30 cellular contexts compared by ENCODE assay signal in the genomic region with DNA sequence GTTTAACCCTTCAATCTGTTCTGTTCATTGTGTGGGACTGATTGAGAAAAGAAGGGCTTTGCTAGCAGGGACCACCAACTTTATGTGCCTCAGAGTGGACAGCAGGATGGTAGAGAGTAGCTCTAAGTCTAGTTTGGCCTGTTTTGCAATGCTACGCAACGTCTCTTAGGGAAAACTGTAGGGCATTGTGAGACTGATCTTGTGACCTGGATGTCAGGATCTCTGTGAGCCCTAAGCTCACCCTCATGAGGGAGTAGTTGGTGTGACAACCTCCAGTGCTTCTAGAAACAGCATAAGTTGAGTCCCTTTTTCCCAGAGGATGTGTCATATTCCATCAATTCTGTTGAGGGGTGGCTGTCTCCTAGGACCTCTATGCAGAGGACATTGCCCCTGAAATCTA.
"Had no signal": no experiment of that assay in that cellular context is flagged by ENCODE, and none has a peak within 500 bp of the region (broad histone marks: within the 10 kb centered on the region; RNA-seq: fewer than 3 reads in every experiment).

No MANE protein-coding gene starts in this region.

- H3K4me3 Mint-ChIP-seq: activated CD4-positive, alpha-beta memory T cell treated with anti-CD3 and anti-CD28 coated beads, Interleukin-2, amount 10 ng/mL, durations not matched to agents 7 days and 5 days; activated CD4-positive, alpha-beta T cell treated with anti-CD3 and anti-CD28 coated beads, Interleukin-2, amount 10 ng/mL, durations not matched to agents 7 days and 5 days; activated naive CD4-positive, alpha-beta T cell treated with anti-CD3 and anti-CD28 coated beads for 36 hours; activated naive CD4-positive, alpha-beta T cell treated with anti-CD3 and anti-CD28 coated beads, Interleukin-2, amount 50 U/mL, for 24 hours; activated naive CD8-positive, alpha-beta T cell treated with anti-CD3 and anti-CD28 coated beads for 36 hours; activated naive CD8-positive, alpha-beta T cell treated with anti-CD3 and anti-CD28 coated beads, Interleukin-2, amount 50 U/mL, for 24 hours; activated T-cell treated with anti-CD3 and anti-CD28 coated beads, Interleukin-2, amount 50 U/mL, for 24 hours; activated T-helper 1 cell treated with anti-CD3 and anti-CD28 coated beads, Interleukin-12 subunit alpha, Interleukin-12 subunit beta, Interleukin-2, Interleukin-4 antibody, amounts not matched to agents 30 ng/mL and 10 ng/mL and 1 ng/mL, durations not matched to agents 14 hours and 24 hours and 36 hours; effector memory CD8-positive, alpha-beta T cell; WTC11 had no signal

- H3K36me3 Mint-ChIP-seq: WTC11 had no signal

- H3K27me3 ChIP-seq: adrenal gland, body of pancreas, esophagus squamous epithelium had no signal

- H3K27ac ChIP-seq: adrenal gland, body of pancreas, esophagus squamous epithelium, VCaP had no signal

- H3K4me3 ChIP-seq: adrenal gland, body of pancreas, esophagus squamous epithelium had no signal

- H3K9me3 ChIP-seq: adrenal gland, esophagus squamous epithelium had no signal

- ATAC-seq: activated naive CD8-positive, alpha-beta T cell treated with anti-CD3 and anti-CD28 coated beads, Interleukin-2, amount 50 U/mL, for 24 hours; body of pancreas; effector memory CD8-positive, alpha-beta T cell; WTC11 had no signal

- DNase-seq: activated CD4-positive, alpha-beta memory T cell treated with anti-CD3 and anti-CD28 coated beads, Interleukin-2, amount 10 ng/mL, durations not matched to agents 7 days and 5 days; activated CD4-positive, alpha-beta T cell treated with anti-CD3 and anti-CD28 coated beads for 1 hour; activated CD4-positive, alpha-beta T cell treated with anti-CD3 and anti-CD28 coated beads for 4 hours; activated CD4-positive, alpha-beta T cell treated with anti-CD3 and anti-CD28 coated beads, Interleukin-2, amount 10 ng/mL, durations not matched to agents 7 days and 5 days; activated CD4-positive, alpha-beta T cell treated with anti-CD3 and anti-CD28 coated beads, Interleukin-2, amount 50 U/mL, for 4 hours; activated CD8-positive, alpha-beta memory T cell treated with anti-CD3 and anti-CD28 coated beads, Interleukin-2, amount 50 U/mL, for 48 hours; activated effector memory CD4-positive, alpha-beta T cell treated with anti-CD3 and anti-CD28 coated beads, Interleukin-2, amount 50 U/mL, for 16 hours; activated naive CD4-positive, alpha-beta T cell treated with anti-CD3 and anti-CD28 coated beads for 36 hours; activated naive CD8-positive, alpha-beta T cell treated with anti-CD3 and anti-CD28 coated beads for 36 hours; activated naive CD8-positive, alpha-beta T cell treated with anti-CD3 and anti-CD28 coated beads, Interleukin-2, amount 50 U/mL, for 24 hours; activated T-cell treated with anti-CD3 and anti-CD28 coated beads for 4 hours; activated T-cell treated with anti-CD3 and anti-CD28 coated beads, Interleukin-2, amount 50 U/mL, for 24 hours; adrenal gland; amygdala; aorta; body of pancreas; caudate nucleus; cortex of kidney; dermis blood vessel endothelial cell; effector CD4-positive, alpha-beta T cell; effector memory CD8-positive, alpha-beta T cell; erythroblast; esophagus squamous epithelium; head of caudate nucleus; T-helper 2 cell had no signal

- H3K4me1 ChIP-seq: adrenal gland, body of pancreas had no signal

- H3K4me1 Mint-ChIP-seq: activated CD4-positive, alpha-beta T cell treated with anti-CD3 and anti-CD28 coated beads, Interleukin-2, amount 10 ng/mL, durations not matched to agents 7 days and 5 days; WTC11 had no signal

- H3K27ac Mint-ChIP-seq: activated CD4-positive, alpha-beta memory T cell treated with anti-CD3 and anti-CD28 coated beads, Interleukin-2, amount 10 ng/mL, durations not matched to agents 7 days and 5 days; activated CD4-positive, alpha-beta T cell treated with anti-CD3 and anti-CD28 coated beads, Interleukin-2, amount 10 ng/mL, durations not matched to agents 7 days and 5 days; activated naive CD4-positive, alpha-beta T cell treated with anti-CD3 and anti-CD28 coated beads for 36 hours; activated naive CD4-positive, alpha-beta T cell treated with anti-CD3 and anti-CD28 coated beads, Interleukin-2, amount 50 U/mL, for 24 hours; activated naive CD8-positive, alpha-beta T cell treated with anti-CD3 and anti-CD28 coated beads for 36 hours; activated naive CD8-positive, alpha-beta T cell treated with anti-CD3 and anti-CD28 coated beads, Interleukin-2, amount 50 U/mL, for 24 hours; activated T-cell treated with anti-CD3 and anti-CD28 coated beads, Interleukin-2, amount 50 U/mL, for 24 hours; activated T-helper 1 cell treated with anti-CD3 and anti-CD28 coated beads, Interleukin-12 subunit alpha, Interleukin-12 subunit beta, Interleukin-2, Interleukin-4 antibody, amounts not matched to agents 30 ng/mL and 10 ng/mL and 1 ng/mL, durations not matched to agents 14 hours and 24 hours and 36 hours; activated T-helper 2 cell treated with anti-CD3 and anti-CD28 coated beads, Interferon-gamma antibody, Interleukin-2, Interleukin-4, amounts not matched to agents 10 μg/mL and 5 μg/mL and 100 μg/mL, durations not matched to agents 14 hours and 24 hours and 36 hours; effector memory CD8-positive, alpha-beta T cell; WTC11 had no signal

- H3K36me3 ChIP-seq: adrenal gland had no signal
